Comparison of ENCODE assay signal across 8 cellular contexts in the genomic region with DNA sequence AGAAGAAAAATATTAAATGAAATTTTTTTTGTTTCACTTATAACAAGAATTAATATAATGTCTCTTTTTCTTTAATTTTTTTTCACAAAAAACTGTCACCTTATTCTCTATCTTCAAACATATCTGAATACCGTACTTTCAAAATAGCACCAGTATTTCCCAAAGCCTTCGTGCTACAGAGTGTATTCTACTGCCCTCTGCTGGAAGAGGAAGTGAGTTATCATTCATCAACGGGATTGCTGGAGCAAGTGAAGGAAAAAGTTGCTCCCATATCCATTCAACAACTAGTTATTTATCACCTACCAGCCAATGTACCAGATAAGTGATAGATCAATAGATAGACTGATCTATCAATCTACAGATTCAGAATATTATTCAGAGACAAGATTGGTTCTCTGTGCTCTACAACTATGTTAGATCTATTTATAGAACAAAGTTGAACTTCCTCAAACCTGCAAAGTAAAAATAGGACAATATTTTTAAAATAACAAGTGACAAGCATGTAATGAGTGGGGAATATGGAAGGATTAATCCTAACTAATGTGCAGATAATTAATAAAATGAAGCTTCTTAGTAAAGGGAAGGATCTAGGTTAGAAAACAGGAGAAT. TPM values are rescaled to one million over a fixed set of nuclear protein-coding genes. Genes with fewer than 3 reads are reported as not detected.
DNase-seq lines count a peak whose midpoint lies in the region; ATAC-seq, FAIRE-seq and TF ChIP-seq lines count a peak whose summit lies in the region.

No MANE protein-coding gene starts in this region.

- no peaks in the 10 kb centered on the region for H3K27me3 ChIP-seq in PC-9 (ENCODE audit: insufficient read depth, low read depth)
- H3K27me3 ChIP-seq in esophagus muscularis mucosa: no peaks in the 10 kb centered on the region

- no peaks in the 10 kb centered on the region for H4K20me1 ChIP-seq in PC-9 (ENCODE audit: insufficient read depth)

- H3K4me1 ChIP-seq in PC-9 (replicated peaks; ENCODE audit: insufficient read depth) (no peaks in the 10 kb centered on the region), esophagus muscularis mucosa (no peaks in the 10 kb centered on the region)

- CTCF ChIA-PET in PC-9 (lab: Charles Lee): no interaction called here

- H3K4me3 ChIP-seq in PC-9 (no peak overlapping the region), esophagus muscularis mucosa (no peak overlapping the region)

- H3K79me2 ChIP-seq in PC-9 (ENCODE audit: low read depth): no peaks in the 10 kb centered on the region

- FAIRE-seq in D721Med (lab: Jason Lieb, UNC) (peak; percentile 83), GM19239 (lab: Jason Lieb, UNC) (peak; percentile 76)

- H3K36me3 ChIP-seq in PC-9 (ENCODE audit: low read depth) (no peaks in the 10 kb centered on the region), esophagus muscularis mucosa (no peaks in the 10 kb centered on the region)

- intact Hi-C loops in PC-9 (cut with micrococcal nuclease; ENCODE audit: unreplicated experiment): loop anchor here (2.0 to 5.0 kb wide), 2 partner anchors 135 to 665 kb away; no protein-coding TSS in a partner anchor
- intact Hi-C loops in esophagus muscularis mucosa (cut with DNase I): loop anchor here (10.0 kb wide), 1 partner anchor 667 kb away; no protein-coding TSS in a partner anchor
- intact Hi-C loops in Right ventricle myocardium inferior (cut with DNase I): no loop called here

- peak; percentile 89 for TF ChIP-seq CTCF in D721Med (IDR thresholded peaks at IDR 0.05; ENCODE audit: insufficient read depth, missing control alignments)
- peak; percentile 72 for TF ChIP-seq CTCF in PC-9 (conservative IDR thresholded peaks at IDR 0.05)
- TF ChIP-seq CTCF in esophagus muscularis mucosa (IDR thresholded peaks at IDR 0.05): peak; percentile 40 to 71 (median 47)

- BruUV-seq in PC-9 (replicated peaks; lab: Mats Ljungman, UMichigan): no TSS peak

- no peak overlapping the region for H3K4me2 ChIP-seq in PC-9

- no peak for TF ChIP-seq EP300 in esophagus muscularis mucosa (IDR thresholded peaks at IDR 0.05)

- POLR2A ChIA-PET in PC-9 (lab: Charles Lee; ENCODE audit: unreplicated experiment): no interaction called here

- ATAC-seq in GM21717 (IDR thresholded peaks at IDR 0.05; ENCODE audit: unreplicated experiment): no peak
- no peak for ATAC-seq in Right ventricle myocardium inferior

- DNase-seq in D721Med (ENCODE audit: insufficient read length, low spot score) (no peak), GM19239 (ENCODE audit: insufficient read length, low spot score) (peak; percentile 12), HS-5 (ENCODE audit: low read depth) (peak; percentile 23), PC-9 (peak in 1 of 2 experiments; percentile 1), esophagus muscularis mucosa (ENCODE audit: extremely low spot score) (no peak), pons (ENCODE audit: low spot score) (peak; percentile 67), Right ventricle myocardium inferior (ENCODE audit: missing footprints) (no peak)

- H2AFZ ChIP-seq in PC-9: no peak overlapping the region

- H3K9me3 ChIP-seq in PC-9 (ENCODE audit: insufficient read depth, low read depth): no peaks in the 10 kb centered on the region
- H3K9me3 ChIP-seq in esophagus muscularis mucosa: no peaks in the 10 kb centered on the region

- WGBS in esophagus muscularis mucosa: 3% methylated on average over 3 of the region's 3 CpGs

- TF ChIP-seq POLR2A in esophagus muscularis mucosa (IDR thresholded peaks at IDR 0.05; ENCODE audit: low read depth): no peak

- no peaks in the 10 kb centered on the region for H3F3A ChIP-seq in PC-9 (ENCODE audit: insufficient read depth, low read depth)

- no peaks in the 10 kb centered on the region for H3K9me2 ChIP-seq in PC-9 (ENCODE audit: insufficient read depth)

- H3K27ac ChIP-seq in PC-9 (no peak overlapping the region), esophagus muscularis mucosa (replicated peaks in 1 of 4) (no peak overlapping the region)

RNA-seq across cellular contexts. Expression of a gene that starts 26.7 kb away (rescaled TPM):
- total RNA-seq in PC-9 (2021) (not detected in 2 replicates), esophagus muscularis mucosa (not detected), Right ventricle myocardium inferior (0.03 TPM)

Comparison
In these comparisons a context has a peak if more than half of its experiments do, and no peak if none do; other contexts are left out.
1. DNase-seq: peak in GM19239 (single experiment), HS-5 (single experiment) and pons (single experiment); none in D721Med (single experiment), esophagus muscularis mucosa (single experiment) and Right ventricle myocardium inferior (single experiment).
2. Peak in every context shown above with its lines, with median percentiles within 50 percentile points of each other: CTCF ChIP-seq.